Comparison of ENCODE assay signal across 33 cellular contexts in the genomic region with DNA sequence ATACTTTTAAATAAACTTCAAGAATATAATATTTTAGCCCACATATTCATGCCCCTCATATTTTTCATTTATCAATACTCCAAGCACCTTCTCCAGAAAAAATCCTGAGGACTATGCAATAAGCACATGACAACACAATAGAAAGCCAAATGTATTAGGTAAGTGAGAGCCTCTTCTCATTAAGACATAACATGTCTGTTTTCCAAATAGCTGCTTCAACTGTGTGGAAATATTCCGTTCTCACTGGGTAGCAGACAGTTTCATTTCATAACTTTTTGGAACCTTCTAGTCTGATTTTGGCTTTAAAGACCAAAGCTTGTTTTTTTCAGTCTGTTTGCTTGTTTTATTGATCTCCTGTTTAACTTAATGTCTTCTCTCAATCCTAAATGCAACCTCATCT.
"Had no signal": no experiment of that assay in that cellular context is flagged by ENCODE, and none has a peak within 500 bp of the region (broad histone marks: within the 10 kb centered on the region; RNA-seq: fewer than 3 reads in every experiment).

No MANE protein-coding gene starts in this region.

- DNase-seq: activated CD4-positive, alpha-beta T cell treated with anti-CD3 and anti-CD28 coated beads for 1 hour; activated CD4-positive, alpha-beta T cell treated with anti-CD3 and anti-CD28 coated beads for 48 hours; activated CD4-positive, alpha-beta T cell treated with anti-CD3 and anti-CD28 coated beads, Interleukin-2, amount 50 U/mL, for 4 hours; activated CD4-positive, CD25-positive, alpha-beta regulatory T cell; activated CD8-positive, alpha-beta T cell treated with anti-CD3 and anti-CD28 coated beads for 36 hours; activated effector memory CD4-positive, alpha-beta T cell treated with anti-CD3 and anti-CD28 coated beads, Interleukin-2, amount 50 U/mL, for 16 hours; activated naive CD4-positive, alpha-beta T cell; activated naive CD4-positive, alpha-beta T cell treated with anti-CD3 and anti-CD28 coated beads, Interleukin-2, amount 50 U/mL, for 16 hours; activated naive CD8-positive, alpha-beta T cell treated with anti-CD3 and anti-CD28 coated beads for 36 hours; activated T-cell treated with anti-CD3 and anti-CD28 coated beads, Interleukin-2, amount 50 U/mL, for 1 hour; activated T-cell treated with anti-CD3 and anti-CD28 coated beads, Interleukin-2, amount 50 U/mL, for 72 hours; amniotic stem cell; aorta; brain microvascular endothelial cell; Karpas-422; KBM-7; NCI-H1105 treated with DMSO at 0.1 percent for 48 hours; NCI-H1436; NCI-H1694; NCI-H1930; NCI-H510A; NCI-H526; NCI-H748 treated with DMSO at 0.1 percent for 48 hours; NK-92 treated with Interleukin-12 subunit alpha and Interleukin-12 subunit beta, amount 100 ng/mL, for 24 hours; PC-3; Peyer's patch; RPMI8226; SW 1271; T-helper 1 cell; T-helper 2 cell; T-helper 9 cell had no signal

- H3K27me3 ChIP-seq: brain microvascular endothelial cell, Peyer's patch had no signal

- H3K9me3 ChIP-seq: Peyer's patch had no signal

- ATAC-seq: activated CD8-positive, alpha-beta T cell treated with anti-CD3 and anti-CD28 coated beads for 36 hours; activated T-cell treated with anti-CD3 and anti-CD28 coated beads, Interleukin-2, amount 50 U/mL, for 72 hours; activated T-helper 17 cell treated with anti-CD3 and anti-CD28 coated beads, Interleukin-2, amount 50 U/mL, for 72 hours; PC-3 had no signal

- H3K36me3 ChIP-seq: brain microvascular endothelial cell, Peyer's patch had no signal

- H3K4me3 ChIP-seq: Peyer's patch had no signal

- H3K27ac ChIP-seq: brain microvascular endothelial cell, Peyer's patch, VCaP had no signal
